Comparison of ENCODE assay signal across 2 cellular contexts in genomic region chr19:15280915-15281683, GRCh38.
TF ChIP-seq lines count a peak whose summit lies in the region.

No MANE protein-coding gene starts in this region.

TF ChIP-seq in IMR-90, 13 proteins besides CTCF, POLR2A, EP300 and RAD21:
- TF ChIP-seq MXI1 (IDR thresholded peaks at IDR 0.05; ENCODE audit: borderline replicate concordance, low read depth, low read length) (peak; percentile 75; the same call in 1 of the 2 replicates), BHLHE40 (IDR thresholded peaks at IDR 0.05; ENCODE audit: low read depth, low read length) (peak; percentile 65; the same call in 1 of the 2 replicates), CHD1 (IDR thresholded peaks at IDR 0.05; ENCODE audit: low read depth, low read length) (no peak), CEBPB (IDR thresholded peaks at IDR 0.05; ENCODE audit: low read depth, low read length) (peak; percentile 98), SMC3 (IDR thresholded peaks at IDR 0.05; ENCODE audit: low read depth, low read length) (peak; percentile 29; the same call in 1 of the 2 replicates)

TF ChIP-seq in endothelial cell of umbilical vein, 7 proteins besides CTCF, POLR2A, EP300 and RAD21:
- TF ChIP-seq JUN (IDR thresholded peaks at IDR 0.05; ENCODE audit: borderline replicate concordance, insufficient read depth, insufficient read length, low read depth) (no peak), FOS (IDR thresholded peaks at IDR 0.05; ENCODE audit: borderline replicate concordance, insufficient read depth, low read length) (no peak), MYC (IDR thresholded peaks at IDR 0.05; ENCODE audit: low read depth, low read length) (no peak), POLR2AphosphoS5 (IDR thresholded peaks at IDR 0.05; ENCODE audit: insufficient read depth, low read depth, low read length) (no peak), GATA2 (IDR thresholded peaks at IDR 0.05; ENCODE audit: insufficient read depth, insufficient read length, low read depth, low read length) (no peak), MAX (IDR thresholded peaks at IDR 0.05; ENCODE audit: insufficient read depth, insufficient read length) (no peak), EZH2 (IDR thresholded peaks at IDR 0.05; ENCODE audit: borderline replicate concordance, low read depth, low read length, severe bottlenecking) (no peak)
